Comparison of ENCODE assay signal across 8 cellular contexts in genomic region chr2:216081487-216082387, GRCh38. TPM values are rescaled to one million over a fixed set of nuclear protein-coding genes. Genes with fewer than 3 reads are reported as not detected.
A peak's percentile ranks its signal among the peaks of the same experiment; 100 is the strongest.
DNase-seq lines count a peak whose midpoint lies in the region; ATAC-seq and TF ChIP-seq lines count a peak whose summit lies in the region.

Gene PECR, minus strand, starts transcription at chr2:216081809. Its CDS starts 68 bp downstream, at chr2:216081741.
Gene TMEM169, plus strand, starts transcription at chr2:216081919. Its CDS starts 14,045 bp downstream, at chr2:216095964.

- H3K9ac ChIP-seq in DND-41 (ENCODE audit: low read depth, low read length) (peak within 1 kb of the TSS; percentile 43), neural progenitor cell (peak within 1 kb of the TSS; percentile 89), stomach smooth muscle (ENCODE audit: low read length in 2 of 2) (peak within 1 kb of the TSS; percentile 68 to 75)

- CTCF ChIA-PET in RWPE1 (lab: Yijun Ruan, JAX): interaction anchor here (0.6 to 1.4 kb wide), 5 partner anchors 10 to 150 kb away, joined by 3 to 5 read pairs (median 4); no protein-coding TSS in a partner anchor

- H2AFZ ChIP-seq in DND-41 (ENCODE audit: low read depth, low read length): peak within 1 kb of the TSS; percentile 67
- H2AFZ ChIP-seq in neural progenitor cell (replicated peaks): peak within 1 kb of the TSS; percentile 93

- peak; percentile 63 for DNase-seq in DND-41
- DNase-seq in KBM-7: peak; percentile 60
- DNase-seq in RWPE1 (ENCODE audit: low spot score): peak; percentile 88
- peak; percentile 68 for DNase-seq in activated gamma-delta T cell (lab: John Stamatoyannopoulos, UW)
- peak in 1 of 2 donors; percentile 26 for DNase-seq in foreskin keratinocyte
- peak; percentile 93 for DNase-seq in neural progenitor cell (ENCODE audit: low spot score)

- H3K36me3 ChIP-seq in DND-41 (ENCODE audit: insufficient read depth, low read length) (no peaks in the 10 kb centered on the region), neural progenitor cell (no peaks in the 10 kb centered on the region), stomach smooth muscle (ENCODE audit: control insufficient read depth in 2 of 2, insufficient read depth in 2 of 2, low read length in 2 of 2) (no peaks in the 10 kb centered on the region)

- no peak within 1 kb of the TSS; the same call in 1 of the 2 replicates for H3K27ac ChIP-seq in DND-41 (ENCODE audit: low read length)
- H3K27ac ChIP-seq in RWPE1: peak within 1 kb of the TSS; percentile 63
- H3K27ac ChIP-seq in foreskin keratinocyte: no peak within 1 kb of the TSS
- peak within 1 kb of the TSS; percentile 89 for H3K27ac ChIP-seq in neural progenitor cell
- no peak within 1 kb of the TSS for H3K27ac ChIP-seq in stomach smooth muscle (ENCODE audit: low read length)

- no peaks in the 10 kb centered on the region for H3K9me3 Mint-ChIP-seq in neural progenitor cell

- H3K27me3 Mint-ChIP-seq in neural progenitor cell (ENCODE audit: insufficient read depth, low read depth): no peaks in the 10 kb centered on the region

- H3K4me2 ChIP-seq in DND-41 (ENCODE audit: insufficient read depth, low read length) (peak within 1 kb of the TSS; percentile 79), neural progenitor cell (peak within 1 kb of the TSS; percentile 90)

- no peaks in the 10 kb centered on the region for H3K9me3 ChIP-seq in DND-41 (ENCODE audit: insufficient read depth, low read length, severe bottlenecking)
- H3K9me3 ChIP-seq in neural progenitor cell (ENCODE audit: low read depth): no peaks in the 10 kb centered on the region
- H3K9me3 ChIP-seq in stomach smooth muscle (ENCODE audit: control insufficient read depth in 2 of 2, low read length in 2 of 2): no peaks in the 10 kb centered on the region

- no peak for TF ChIP-seq CTCF in DND-41 (IDR thresholded peaks at IDR 0.05; ENCODE audit: borderline replicate concordance, extremely low read depth, low read length, poor library complexity, severe bottlenecking)
- TF ChIP-seq CTCF in RWPE1 (conservative IDR thresholded peaks at IDR 0.05; ENCODE audit: low read depth): no peak
- TF ChIP-seq CTCF in foreskin keratinocyte (conservative IDR thresholded peaks at IDR 0.05): no peak
- TF ChIP-seq CTCF in neural progenitor cell (IDR thresholded peaks at IDR 0.05): no peak

- POLR2A ChIA-PET in RWPE1 (lab: Yijun Ruan, JAX; ENCODE audit: low non-redundant PET): interaction anchor here (1.5 kb wide), 1 partner anchor 27 kb away, joined by 8 read pairs; the partner anchor contains the start of gene XRCC5

- ATAC-seq in DND-41 (ENCODE audit: insufficient read depth, low read depth) (peak; percentile 78), GM21723 (IDR thresholded peaks at IDR 0.05; ENCODE audit: unreplicated experiment) (peak; percentile 96), foreskin keratinocyte (peak; percentile 94)

- H3K4me3 ChIP-seq in DND-41 (ENCODE audit: low read depth in 1 of 2, low read length in 2 of 2) (peak within 1 kb of the TSS; percentile 4 to 58; a peak in 3 of 4 replicates), neural progenitor cell (peak within 1 kb of the TSS; percentile 88), stomach smooth muscle (ENCODE audit: low read length in 2 of 2) (peak within 1 kb of the TSS; percentile 78 to 90)

- in situ Hi-C loops in KBM-7 (cut with MboI; ENCODE audit: low pct_unique_long_range_greater_than_20kb, low sequenced_read_pairs): no loop called here

- peak within 1 kb of the TSS; percentile 94 for H3K4me3 Mint-ChIP-seq in neural progenitor cell

- peaks cover 29% of the 10 kb centered on the region for H3K4me1 ChIP-seq in DND-41 (ENCODE audit: insufficient read depth, low read length)
- H3K4me1 ChIP-seq in foreskin keratinocyte: peaks cover 7% of the 10 kb centered on the region
- peaks cover 46% of the 10 kb centered on the region for H3K4me1 ChIP-seq in neural progenitor cell
- H3K4me1 ChIP-seq in stomach smooth muscle (ENCODE audit: control insufficient read depth, insufficient read depth, low read length): peaks cover 10% of the 10 kb centered on the region

- H4K20me1 ChIP-seq in DND-41 (ENCODE audit: insufficient read depth, low read length): no peaks in the 10 kb centered on the region
- H4K20me1 ChIP-seq in neural progenitor cell (ENCODE audit: low read depth): peaks cover 9% of the 10 kb centered on the region

- H3F3A ChIP-seq in neural progenitor cell (ENCODE audit: low read depth): peaks cover 36% of the 10 kb centered on the region

- H3K27me3 ChIP-seq in DND-41 (ENCODE audit: insufficient read depth, low read length, poor library complexity) (peaks cover 25% of the 10 kb centered on the region), foreskin keratinocyte (peaks cover 6% of the 10 kb centered on the region), neural progenitor cell (no peaks in the 10 kb centered on the region), stomach smooth muscle (ENCODE audit: control insufficient read depth in 1 of 2, insufficient read depth in 2 of 2, low read length in 2 of 2) (no peaks in the 10 kb centered on the region)

- peaks cover 6% of the 10 kb centered on the region for H3K36me3 Mint-ChIP-seq in neural progenitor cell

- peak within 1 kb of the TSS; percentile 98 for H3K27ac Mint-ChIP-seq in neural progenitor cell

- H3K79me2 ChIP-seq in DND-41 (ENCODE audit: insufficient read depth, low read length): no peaks in the 10 kb centered on the region
- H3K79me2 ChIP-seq in neural progenitor cell (ENCODE audit: low read depth): peaks cover 73% of the 10 kb centered on the region

- peaks cover 51% of the 10 kb centered on the region for H3K4me1 Mint-ChIP-seq in neural progenitor cell

RNA-seq across cellular contexts. Expression of gene PECR, which starts in this region (rescaled TPM):
- total RNA-seq in foreskin keratinocyte: 8.1 and 8.6 TPM in 2 replicates
- 6.4 and 8.0 TPM in 2 replicates for polyA plus RNA-seq in foreskin keratinocyte
- total RNA-seq in neural progenitor cell (ENCODE audit: low replicate concordance): 14.8 and 21.2 TPM in 2 replicates

RNA-seq across cellular contexts. Expression of gene TMEM169, which starts in this region (rescaled TPM):
- 0.11 TPM in 1 of 2 replicates, not detected in the other for total RNA-seq in foreskin keratinocyte
- 0.04 TPM in 2 replicates for polyA plus RNA-seq in foreskin keratinocyte
- 17.9 and 19.6 TPM in 2 replicates for total RNA-seq in neural progenitor cell (ENCODE audit: low replicate concordance)

Comparison
In these comparisons a context has a peak if more than half of its experiments do, and no peak if none do; other contexts are left out.
1. RNA of gene TMEM169 (total RNA-seq): 17.9 to 19.6 TPM in neural progenitor cell; 0.11 TPM in foreskin keratinocyte; every median in the first group is over 10 times any median in the second.
2. H3K27ac ChIP-seq: peak in RWPE1 (single experiment) and neural progenitor cell (single experiment); none in DND-41 (single experiment), foreskin keratinocyte (single experiment) and stomach smooth muscle (single experiment).
3. H3K4me3 ChIP-seq: peak in every context shown above with its lines; median percentile 88 in neural progenitor cell; 84 in stomach smooth muscle; 31 in DND-41.
4. Peak in every context shown above with its lines, with median percentiles within 50 percentile points of each other: ATAC-seq and H3K9ac ChIP-seq.